8 cellular contexts compared by ENCODE assay signal in genomic region chr10:13099666-13100348, GRCh38. TPM values are rescaled to one million over a fixed set of nuclear protein-coding genes. Genes with fewer than 3 reads are reported as not detected.
A peak's percentile ranks its signal among the peaks of the same experiment; 100 is the strongest.
DNase-seq lines count a peak whose midpoint lies in the region; ATAC-seq and TF ChIP-seq lines count a peak whose summit lies in the region.

Gene OPTN, plus strand, starts transcription at chr10:13100163. Its CDS starts 8,960 bp downstream, at chr10:13109123.

- H3K27me3 ChIP-seq in DND-41 (ENCODE audit: insufficient read depth, low read length, poor library complexity) (peaks cover 48% of the 10 kb centered on the region), SJCRH30 (no peaks in the 10 kb centered on the region), suprapubic skin (no peaks in the 10 kb centered on the region)

- H3K4me2 ChIP-seq in DND-41 (ENCODE audit: insufficient read depth, low read length), result peak within 1 kb of the TSS; percentile 93

- ATAC-seq in DND-41 (ENCODE audit: insufficient read depth, low read depth) (peak; percentile 66), GM21528 (IDR thresholded peaks at IDR 0.05; ENCODE audit: low FRiP score, unreplicated experiment) (peak; percentile 74)

- peaks cover 26% of the 10 kb centered on the region for H3K4me1 Mint-ChIP-seq in activated naive CD4-positive, alpha-beta T cell treated with anti-CD3 and anti-CD28 coated beads for 36 hours (ENCODE audit: low read depth)

- DNase-seq in DND-41, result peak; percentile 51
- DNase-seq in SJCRH30, result peak; percentile 72 to 79
- DNase-seq in activated naive CD4-positive, alpha-beta T cell treated with anti-CD3 and anti-CD28 coated beads for 36 hours, result peak; percentile 89
- DNase-seq in germinal center (ENCODE audit: low spot score), result peak; percentile 77
- DNase-seq in nucleus accumbens (lab: John Stamatoyannopoulos, UW), result peak in 55 of 56 donors; percentile 11 to 94 (median 84)
- peak; percentile 85 to 90 for DNase-seq in suprapubic skin (ENCODE audit: low spot score in 2 of 2)

- H4K20me1 ChIP-seq in DND-41 (ENCODE audit: insufficient read depth, low read length), result no peaks in the 10 kb centered on the region

- H3K9me3 ChIP-seq in DND-41 (ENCODE audit: insufficient read depth, low read length, severe bottlenecking) (no peaks in the 10 kb centered on the region), SJCRH30 (replicated peaks) (no peaks in the 10 kb centered on the region), suprapubic skin (no peaks in the 10 kb centered on the region)

- peaks cover 24% of the 10 kb centered on the region for H3K4me1 ChIP-seq in DND-41 (ENCODE audit: insufficient read depth, low read length)
- no peaks in the 10 kb centered on the region for H3K4me1 ChIP-seq in SJCRH30
- peaks cover 38% of the 10 kb centered on the region for H3K4me1 ChIP-seq in suprapubic skin

- H3K36me3 ChIP-seq in DND-41 (ENCODE audit: insufficient read depth, low read length) (no peaks in the 10 kb centered on the region), SJCRH30 (no peaks in the 10 kb centered on the region), suprapubic skin (peaks cover 4% of the 10 kb centered on the region)

- H3K4me3 ChIP-seq in DND-41 (ENCODE audit: low read depth in 1 of 2, low read length in 2 of 2) (peak within 1 kb of the TSS; percentile 38 to 67), SJCRH30 (peak within 1 kb of the TSS; percentile 79), suprapubic skin (peak within 1 kb of the TSS; percentile 98)

- peak within 1 kb of the TSS; percentile 53 for H3K9ac ChIP-seq in DND-41 (ENCODE audit: low read depth, low read length)

- no peaks in the 10 kb centered on the region for H3K27me3 Mint-ChIP-seq in activated naive CD4-positive, alpha-beta T cell treated with anti-CD3 and anti-CD28 coated beads for 36 hours (ENCODE audit: low read depth)

- TF ChIP-seq CTCF in DND-41 (IDR thresholded peaks at IDR 0.05; ENCODE audit: borderline replicate concordance, extremely low read depth, low read length, poor library complexity, severe bottlenecking) (peak; percentile 63), suprapubic skin (IDR thresholded peaks at IDR 0.05) (peak; percentile 40 to 56)

- TF ChIP-seq EP300 in Ishikawa (IDR thresholded peaks at IDR 0.05; ENCODE audit: borderline replicate concordance), result no peak
- TF ChIP-seq EP300 in suprapubic skin (IDR thresholded peaks at IDR 0.05), result no peak

- peak within 1 kb of the TSS; percentile 88 for H2AFZ ChIP-seq in DND-41 (ENCODE audit: low read depth, low read length)

- TF ChIP-seq RAD21 in Ishikawa (IDR thresholded peaks at IDR 0.05; ENCODE audit: low read depth), result peak; percentile 63

- CTCF ChIA-PET in activated naive CD4-positive, alpha-beta T cell treated with anti-CD3 and anti-CD28 coated beads for 36 hours (lab: Charles Lee), result interaction anchor here (0.6 to 2.6 kb wide), 9 partner anchors 11 to 885 kb away, joined by 3 to 9 read pairs (median 3); partner anchors contain the start of gene MCM10

- H3K9me3 Mint-ChIP-seq in activated naive CD4-positive, alpha-beta T cell treated with anti-CD3 and anti-CD28 coated beads for 36 hours, result no peaks in the 10 kb centered on the region

- peak within 1 kb of the TSS; percentile 88 for H3K4me3 Mint-ChIP-seq in activated naive CD4-positive, alpha-beta T cell treated with anti-CD3 and anti-CD28 coated beads for 36 hours

- peak in 1 of 2 donors; percentile 70 for TF ChIP-seq POLR2A in suprapubic skin (IDR thresholded peaks at IDR 0.05)

- no peak within 1 kb of the TSS; the same call in 1 of the 2 replicates for H3K27ac ChIP-seq in DND-41 (ENCODE audit: low read length)
- no peak within 1 kb of the TSS for H3K27ac ChIP-seq in SJCRH30
- H3K27ac ChIP-seq in suprapubic skin, result peak within 1 kb of the TSS; percentile 98

- H3K79me2 ChIP-seq in DND-41 (ENCODE audit: insufficient read depth, low read length), result no peaks in the 10 kb centered on the region

- no peaks in the 10 kb centered on the region for H3K36me3 Mint-ChIP-seq in activated naive CD4-positive, alpha-beta T cell treated with anti-CD3 and anti-CD28 coated beads for 36 hours (ENCODE audit: low read depth)

- peak within 1 kb of the TSS; percentile 81 for H3K27ac Mint-ChIP-seq in activated naive CD4-positive, alpha-beta T cell treated with anti-CD3 and anti-CD28 coated beads for 36 hours

- intact Hi-C loops in activated naive CD4-positive, alpha-beta T cell treated with anti-CD3 and anti-CD28 coated beads for 36 hours (cut with micrococcal nuclease), result loop anchor here (1.0 to 10.0 kb wide), 11 partner anchors 8 to 885 kb away; partner anchors contain the start of genes MCM10 and SEPHS1

- 0% methylated on average over 2 of the region's 54 CpGs for WGBS in suprapubic skin

TF ChIP-seq in Ishikawa, 13 proteins besides CTCF, POLR2A, EP300 and RAD21:
- TF ChIP-seq MAX (IDR thresholded peaks at IDR 0.05) (peak; percentile 30; the same call in 1 of the 2 replicates), NFIC (IDR thresholded peaks at IDR 0.05) (no peak), USF1 (IDR thresholded peaks at IDR 0.05) (peak; percentile 34; the same call in 1 of the 2 replicates), REST (IDR thresholded peaks at IDR 0.05; ENCODE audit: low read depth) (no peak), FOXM1 (IDR thresholded peaks at IDR 0.05; ENCODE audit: borderline replicate concordance, low read depth) (no peak), YY1 (IDR thresholded peaks at IDR 0.05; ENCODE audit: low read depth) (no peak), ZBTB7A (IDR thresholded peaks at IDR 0.05; ENCODE audit: low read depth) (peak; percentile 83), EGR1 (IDR thresholded peaks at IDR 0.05) (peak; percentile 70; the same call in 1 of the 2 replicates), TAF1 (IDR thresholded peaks at IDR 0.05; ENCODE audit: low read depth) (peak; percentile 24; the same call in 1 of the 2 replicates), TEAD4 (IDR thresholded peaks at IDR 0.05) (peak; percentile 57), TCF12 (IDR thresholded peaks at IDR 0.05; ENCODE audit: low read depth) (no peak), CREB1 (IDR thresholded peaks at IDR 0.05; ENCODE audit: low read depth) (no peak), CEBPB (IDR thresholded peaks at IDR 0.05) (no peak)

RNA-seq across cellular contexts. Expression of gene OPTN, which starts in this region (rescaled TPM):
- total RNA-seq in SJCRH30 (2014; rRNA removed; shearing (Covaris generic)), result 3.6 and 4.0 TPM in 2 replicates
- 10 to 100 TPM; 39.7 to 43.8 TPM for total RNA-seq in activated naive CD4-positive, alpha-beta T cell treated with anti-CD3 and anti-CD28 coated beads for 36 hours
- total RNA-seq in suprapubic skin, result 10 to 100 TPM; 43.7 to 75.6 (median 62.5) TPM
